ENCODE assay signal across 2 cellular contexts in the genomic region with DNA sequence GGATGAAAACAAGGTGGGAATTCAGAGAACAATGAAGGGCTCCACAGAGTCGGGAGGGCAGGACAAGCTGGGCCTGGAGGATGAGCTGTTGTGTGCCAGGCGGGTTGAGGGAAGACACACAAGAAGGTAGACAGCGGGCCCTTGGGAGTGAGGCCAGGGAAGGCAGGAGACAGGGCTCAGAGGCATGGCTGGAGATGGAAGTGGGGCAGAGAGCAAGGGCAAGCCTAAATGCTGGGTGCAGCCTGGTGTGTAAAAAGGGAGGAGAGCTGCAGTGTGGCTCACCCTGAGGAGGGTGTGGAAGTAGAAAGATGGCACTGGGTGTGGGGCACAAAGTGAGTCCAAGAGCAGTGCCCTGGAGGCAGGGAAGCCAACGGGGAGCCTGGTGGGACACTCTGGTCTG.
TF ChIP-seq lines count a peak whose summit lies in the region.

No MANE protein-coding gene starts in this region.

TF ChIP-seq in IMR-90, 13 proteins besides CTCF, POLR2A, EP300 and RAD21:
- no peak for TF ChIP-seq SMC3 (IDR thresholded peaks at IDR 0.05; ENCODE audit: low read depth, low read length)
- TF ChIP-seq, protein P1, sequence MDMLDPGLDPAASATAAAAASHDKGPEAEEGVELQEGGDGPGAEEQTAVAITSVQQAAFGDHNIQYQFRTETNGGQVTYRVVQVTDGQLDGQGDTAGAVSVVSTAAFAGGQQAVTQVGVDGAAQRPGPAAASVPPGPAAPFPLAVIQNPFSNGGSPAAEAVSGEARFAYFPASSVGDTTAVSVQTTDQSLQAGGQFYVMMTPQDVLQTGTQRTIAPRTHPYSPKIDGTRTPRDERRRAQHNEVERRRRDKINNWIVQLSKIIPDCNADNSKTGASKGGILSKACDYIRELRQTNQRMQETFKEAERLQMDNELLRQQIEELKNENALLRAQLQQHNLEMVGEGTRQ (IDR thresholded peaks at IDR 0.05; ENCODE audit: low read depth, low read length): no peak
- TF ChIP-seq BHLHE40 (IDR thresholded peaks at IDR 0.05; ENCODE audit: low read depth, low read length): no peak
- no peak for TF ChIP-seq RFX5 (IDR thresholded peaks at IDR 0.05; ENCODE audit: low read depth, low read length)
- TF ChIP-seq MAFK (IDR thresholded peaks at IDR 0.05; ENCODE audit: low read depth, low read length): no peak
- no peak for TF ChIP-seq NFE2L2 (IDR thresholded peaks at IDR 0.05; ENCODE audit: low read depth, low read length)
- no peak for TF ChIP-seq CHD1 (IDR thresholded peaks at IDR 0.05; ENCODE audit: low read depth, low read length)
- no peak for TF ChIP-seq FOS (IDR thresholded peaks at IDR 0.05; ENCODE audit: low read depth, low read length)
- no peak for TF ChIP-seq CEBPB (IDR thresholded peaks at IDR 0.05; ENCODE audit: low read depth, low read length)
- no peak for TF ChIP-seq MAZ (IDR thresholded peaks at IDR 0.05; ENCODE audit: borderline replicate concordance, low read depth, low read length)
- TF ChIP-seq, protein P2, sequence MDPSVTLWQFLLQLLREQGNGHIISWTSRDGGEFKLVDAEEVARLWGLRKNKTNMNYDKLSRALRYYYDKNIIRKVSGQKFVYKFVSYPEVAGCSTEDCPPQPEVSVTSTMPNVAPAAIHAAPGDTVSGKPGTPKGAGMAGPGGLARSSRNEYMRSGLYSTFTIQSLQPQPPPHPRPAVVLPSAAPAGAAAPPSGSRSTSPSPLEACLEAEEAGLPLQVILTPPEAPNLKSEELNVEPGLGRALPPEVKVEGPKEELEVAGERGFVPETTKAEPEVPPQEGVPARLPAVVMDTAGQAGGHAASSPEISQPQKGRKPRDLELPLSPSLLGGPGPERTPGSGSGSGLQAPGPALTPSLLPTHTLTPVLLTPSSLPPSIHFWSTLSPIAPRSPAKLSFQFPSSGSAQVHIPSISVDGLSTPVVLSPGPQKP (IDR thresholded peaks at IDR 0.05; ENCODE audit: borderline replicate concordance, low read depth, low read length): no peak

TF ChIP-seq in GM23338, 12 proteins besides CTCF, POLR2A, EP300 and RAD21:
- no peak for TF ChIP-seq EZH2phosphoT487 (IDR thresholded peaks at IDR 0.05; ENCODE audit: unreplicated experiment)
- no peak for TF ChIP-seq NANOG (IDR thresholded peaks at IDR 0.05; ENCODE audit: borderline replicate concordance)
- TF ChIP-seq, protein P3, sequence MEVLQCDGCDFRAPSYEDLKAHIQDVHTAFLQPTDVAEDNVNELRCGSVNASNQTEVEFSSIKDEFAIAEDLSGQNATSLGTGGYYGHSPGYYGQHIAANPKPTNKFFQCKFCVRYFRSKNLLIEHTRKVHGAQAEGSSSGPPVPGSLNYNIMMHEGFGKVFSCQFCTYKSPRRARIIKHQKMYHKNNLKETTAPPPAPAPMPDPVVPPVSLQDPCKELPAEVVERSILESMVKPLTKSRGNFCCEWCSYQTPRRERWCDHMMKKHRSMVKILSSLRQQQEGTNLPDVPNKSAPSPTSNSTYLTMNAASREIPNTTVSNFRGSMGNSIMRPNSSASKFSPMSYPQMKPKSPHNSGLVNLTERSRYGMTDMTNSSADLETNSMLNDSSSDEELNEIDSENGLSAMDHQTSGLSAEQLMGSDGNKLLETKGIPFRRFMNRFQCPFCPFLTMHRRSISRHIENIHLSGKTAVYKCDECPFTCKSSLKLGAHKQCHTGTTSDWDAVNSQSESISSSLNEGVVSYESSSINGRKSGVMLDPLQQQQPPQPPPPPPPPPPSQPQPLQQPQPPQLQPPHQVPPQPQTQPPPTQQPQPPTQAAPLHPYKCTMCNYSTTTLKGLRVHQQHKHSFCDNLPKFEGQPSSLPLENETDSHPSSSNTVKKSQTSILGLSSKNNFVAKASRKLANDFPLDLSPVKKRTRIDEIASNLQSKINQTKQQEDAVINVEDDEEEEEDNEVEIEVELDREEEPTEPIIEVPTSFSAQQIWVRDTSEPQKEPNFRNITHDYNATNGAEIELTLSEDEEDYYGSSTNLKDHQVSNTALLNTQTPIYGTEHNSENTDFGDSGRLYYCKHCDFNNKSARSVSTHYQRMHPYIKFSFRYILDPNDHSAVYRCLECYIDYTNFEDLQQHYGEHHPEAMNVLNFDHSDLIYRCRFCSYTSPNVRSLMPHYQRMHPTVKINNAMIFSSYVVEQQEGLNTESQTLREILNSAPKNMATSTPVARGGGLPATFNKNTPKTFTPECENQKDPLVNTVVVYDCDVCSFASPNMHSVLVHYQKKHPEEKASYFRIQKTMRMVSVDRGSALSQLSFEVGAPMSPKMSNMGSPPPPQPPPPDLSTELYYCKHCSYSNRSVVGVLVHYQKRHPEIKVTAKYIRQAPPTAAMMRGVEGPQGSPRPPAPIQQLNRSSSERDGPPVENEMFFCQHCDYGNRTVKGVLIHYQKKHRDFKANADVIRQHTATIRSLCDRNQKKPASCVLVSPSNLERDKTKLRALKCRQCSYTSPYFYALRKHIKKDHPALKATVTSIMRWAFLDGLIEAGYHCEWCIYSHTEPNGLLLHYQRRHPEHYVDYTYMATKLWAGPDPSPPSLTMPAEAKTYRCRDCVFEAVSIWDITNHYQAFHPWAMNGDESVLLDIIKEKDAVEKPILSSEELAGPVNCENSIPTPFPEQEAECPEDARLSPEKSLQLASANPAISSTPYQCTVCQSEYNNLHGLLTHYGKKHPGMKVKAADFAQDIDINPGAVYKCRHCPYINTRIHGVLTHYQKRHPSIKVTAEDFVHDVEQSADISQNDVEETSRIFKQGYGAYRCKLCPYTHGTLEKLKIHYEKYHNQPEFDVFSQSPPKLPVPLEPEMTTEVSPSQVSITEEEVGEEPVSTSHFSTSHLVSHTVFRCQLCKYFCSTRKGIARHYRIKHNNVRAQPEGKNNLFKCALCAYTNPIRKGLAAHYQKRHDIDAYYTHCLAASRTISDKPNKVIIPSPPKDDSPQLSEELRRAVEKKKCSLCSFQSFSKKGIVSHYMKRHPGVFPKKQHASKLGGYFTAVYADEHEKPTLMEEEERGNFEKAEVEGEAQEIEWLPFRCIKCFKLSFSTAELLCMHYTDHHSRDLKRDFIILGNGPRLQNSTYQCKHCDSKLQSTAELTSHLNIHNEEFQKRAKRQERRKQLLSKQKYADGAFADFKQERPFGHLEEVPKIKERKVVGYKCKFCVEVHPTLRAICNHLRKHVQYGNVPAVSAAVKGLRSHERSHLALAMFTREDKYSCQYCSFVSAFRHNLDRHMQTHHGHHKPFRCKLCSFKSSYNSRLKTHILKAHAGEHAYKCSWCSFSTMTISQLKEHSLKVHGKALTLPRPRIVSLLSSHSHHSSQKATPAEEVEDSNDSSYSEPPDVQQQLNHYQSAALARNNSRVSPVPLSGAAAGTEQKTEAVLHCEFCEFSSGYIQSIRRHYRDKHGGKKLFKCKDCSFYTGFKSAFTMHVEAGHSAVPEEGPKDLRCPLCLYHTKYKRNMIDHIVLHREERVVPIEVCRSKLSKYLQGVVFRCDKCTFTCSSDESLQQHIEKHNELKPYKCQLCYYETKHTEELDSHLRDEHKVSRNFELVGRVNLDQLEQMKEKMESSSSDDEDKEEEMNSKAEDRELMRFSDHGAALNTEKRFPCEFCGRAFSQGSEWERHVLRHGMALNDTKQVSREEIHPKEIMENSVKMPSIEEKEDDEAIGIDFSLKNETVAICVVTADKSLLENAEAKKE (CRISPR knock-in tag; IDR thresholded peaks at IDR 0.05): no peak
- no peak for TF ChIP-seq STAT1 (IDR thresholded peaks at IDR 0.05; ENCODE audit: unreplicated experiment)
- TF ChIP-seq ZNF331 (CRISPR knock-in tag; IDR thresholded peaks at IDR 0.05; ENCODE audit: low read depth): no peak
- no peak for TF ChIP-seq ZNF114 (CRISPR knock-in tag; IDR thresholded peaks at IDR 0.05)
- TF ChIP-seq CREB1 (CRISPR knock-in tag; IDR thresholded peaks at IDR 0.05; ENCODE audit: low read depth): no peak
- TF ChIP-seq, protein P4, sequence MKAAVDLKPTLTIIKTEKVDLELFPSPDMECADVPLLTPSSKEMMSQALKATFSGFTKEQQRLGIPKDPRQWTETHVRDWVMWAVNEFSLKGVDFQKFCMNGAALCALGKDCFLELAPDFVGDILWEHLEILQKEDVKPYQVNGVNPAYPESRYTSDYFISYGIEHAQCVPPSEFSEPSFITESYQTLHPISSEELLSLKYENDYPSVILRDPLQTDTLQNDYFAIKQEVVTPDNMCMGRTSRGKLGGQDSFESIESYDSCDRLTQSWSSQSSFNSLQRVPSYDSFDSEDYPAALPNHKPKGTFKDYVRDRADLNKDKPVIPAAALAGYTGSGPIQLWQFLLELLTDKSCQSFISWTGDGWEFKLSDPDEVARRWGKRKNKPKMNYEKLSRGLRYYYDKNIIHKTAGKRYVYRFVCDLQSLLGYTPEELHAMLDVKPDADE (IDR thresholded peaks at IDR 0.05): no peak
- TF ChIP-seq, protein P5, sequence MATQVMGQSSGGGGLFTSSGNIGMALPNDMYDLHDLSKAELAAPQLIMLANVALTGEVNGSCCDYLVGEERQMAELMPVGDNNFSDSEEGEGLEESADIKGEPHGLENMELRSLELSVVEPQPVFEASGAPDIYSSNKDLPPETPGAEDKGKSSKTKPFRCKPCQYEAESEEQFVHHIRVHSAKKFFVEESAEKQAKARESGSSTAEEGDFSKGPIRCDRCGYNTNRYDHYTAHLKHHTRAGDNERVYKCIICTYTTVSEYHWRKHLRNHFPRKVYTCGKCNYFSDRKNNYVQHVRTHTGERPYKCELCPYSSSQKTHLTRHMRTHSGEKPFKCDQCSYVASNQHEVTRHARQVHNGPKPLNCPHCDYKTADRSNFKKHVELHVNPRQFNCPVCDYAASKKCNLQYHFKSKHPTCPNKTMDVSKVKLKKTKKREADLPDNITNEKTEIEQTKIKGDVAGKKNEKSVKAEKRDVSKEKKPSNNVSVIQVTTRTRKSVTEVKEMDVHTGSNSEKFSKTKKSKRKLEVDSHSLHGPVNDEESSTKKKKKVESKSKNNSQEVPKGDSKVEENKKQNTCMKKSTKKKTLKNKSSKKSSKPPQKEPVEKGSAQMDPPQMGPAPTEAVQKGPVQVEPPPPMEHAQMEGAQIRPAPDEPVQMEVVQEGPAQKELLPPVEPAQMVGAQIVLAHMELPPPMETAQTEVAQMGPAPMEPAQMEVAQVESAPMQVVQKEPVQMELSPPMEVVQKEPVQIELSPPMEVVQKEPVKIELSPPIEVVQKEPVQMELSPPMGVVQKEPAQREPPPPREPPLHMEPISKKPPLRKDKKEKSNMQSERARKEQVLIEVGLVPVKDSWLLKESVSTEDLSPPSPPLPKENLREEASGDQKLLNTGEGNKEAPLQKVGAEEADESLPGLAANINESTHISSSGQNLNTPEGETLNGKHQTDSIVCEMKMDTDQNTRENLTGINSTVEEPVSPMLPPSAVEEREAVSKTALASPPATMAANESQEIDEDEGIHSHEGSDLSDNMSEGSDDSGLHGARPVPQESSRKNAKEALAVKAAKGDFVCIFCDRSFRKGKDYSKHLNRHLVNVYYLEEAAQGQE (IDR thresholded peaks at IDR 0.05; ENCODE audit: unreplicated experiment): no peak
- TF ChIP-seq JUNB (IDR thresholded peaks at IDR 0.05; ENCODE audit: unreplicated experiment): no peak
- TF ChIP-seq EZH2 (IDR thresholded peaks at IDR 0.05; ENCODE audit: low read depth, unreplicated experiment): no peak
- TF ChIP-seq POLR2AphosphoS5 (IDR thresholded peaks at IDR 0.05; ENCODE audit: low read depth): no peak
TF ChIP-seq in GM23338: peak in this region for 0.
